ENCODE assay signal across 8 cellular contexts in genomic region chr13:19634129-19634740, GRCh38. TPM values are rescaled to one million over a fixed set of nuclear protein-coding genes. Genes with fewer than 3 reads are reported as not detected.
DNase-seq lines count a peak whose midpoint lies in the region; ATAC-seq and TF ChIP-seq lines count a peak whose summit lies in the region.

No MANE protein-coding gene starts in this region.

- no peaks in the 10 kb centered on the region for H3K27me3 Mint-ChIP-seq in activated B cell treated with CpG ODN at 0.5 μM for 24 hours
- H3K27me3 Mint-ChIP-seq in neural progenitor cell (ENCODE audit: insufficient read depth, low read depth): peaks cover 3% of the 10 kb centered on the region

- H3F3A ChIP-seq in neural progenitor cell (ENCODE audit: low read depth): peaks cover 5% of the 10 kb centered on the region

- H3K4me1 Mint-ChIP-seq in activated B cell treated with CpG ODN at 0.5 μM for 24 hours: peaks cover 41% of the 10 kb centered on the region
- peaks cover 14% of the 10 kb centered on the region for H3K4me1 Mint-ChIP-seq in neural progenitor cell

- H3K27ac Mint-ChIP-seq in activated B cell treated with CpG ODN at 0.5 μM for 24 hours (peak overlapping the region; percentile 98), neural progenitor cell (peak overlapping the region; percentile 80)

- H3K9me3 ChIP-seq in neural progenitor cell (ENCODE audit: low read depth): no peaks in the 10 kb centered on the region

- H3K4me2 ChIP-seq in neural progenitor cell: peak overlapping the region; percentile 78

- intact Hi-C loops in activated B cell treated with CpG ODN at 0.5 μM for 24 hours (cut with micrococcal nuclease): loop anchor here (1.0 to 10.0 kb wide), 4 partner anchors 61 to 1138 kb away; partner anchors contain the start of genes EEF1AKMT1 and GJA3
- intact Hi-C loops in posterior vena cava (cut with DNase I): no loop called here

- H2AFZ ChIP-seq in neural progenitor cell (replicated peaks): peak overlapping the region; percentile 67

- peaks cover 50% of the 10 kb centered on the region for H3K79me2 ChIP-seq in neural progenitor cell (ENCODE audit: low read depth)

- H3K9me3 Mint-ChIP-seq in activated B cell treated with CpG ODN at 0.5 μM for 24 hours: peaks cover 3% of the 10 kb centered on the region
- H3K9me3 Mint-ChIP-seq in neural progenitor cell: peaks cover 5% of the 10 kb centered on the region

- CTCF ChIA-PET in activated B cell treated with CpG ODN at 0.5 μM for 24 hours (lab: Charles Lee): no interaction called here

- peak overlapping the region; percentile 100 for H3K4me3 Mint-ChIP-seq in activated B cell treated with CpG ODN at 0.5 μM for 24 hours
- H3K4me3 Mint-ChIP-seq in neural progenitor cell: peak overlapping the region; percentile 100

- DNase-seq in AG09309 (ENCODE audit: low read depth) (peak; percentile 2), activated B cell treated with CpG ODN at 0.5 μM for 24 hours (no peak), foreskin keratinocyte (peak; percentile 35 to 58), neural progenitor cell (ENCODE audit: low spot score) (peak; percentile 19), posterior vena cava (ENCODE audit: low spot score) (no peak), NK-92 (lab: John Stamatoyannopoulos, UW; ENCODE audit: unreplicated experiment) (no peak)

- H3K36me3 ChIP-seq in neural progenitor cell: no peaks in the 10 kb centered on the region

- POLR2A ChIA-PET in activated B cell treated with CpG ODN at 0.5 μM for 24 hours (lab: Charles Lee): interaction anchor here (0.7 to 2.8 kb wide), 4 partner anchors 36 to 326 kb away, joined by 3 to 21 read pairs (median 4); partner anchors contain the start of gene ZMYM5

- peaks cover 11% of the 10 kb centered on the region for H4K20me1 ChIP-seq in neural progenitor cell (ENCODE audit: low read depth)

- H3K27me3 ChIP-seq in foreskin keratinocyte (no peaks in the 10 kb centered on the region), neural progenitor cell (no peaks in the 10 kb centered on the region)

- H3K9ac ChIP-seq in neural progenitor cell: no peak overlapping the region

- H3K36me3 Mint-ChIP-seq in activated B cell treated with CpG ODN at 0.5 μM for 24 hours (ENCODE audit: low read depth) (peaks cover 24% of the 10 kb centered on the region), neural progenitor cell (peaks cover 15% of the 10 kb centered on the region)

- H3K4me1 ChIP-seq in foreskin keratinocyte (peaks cover 4% of the 10 kb centered on the region), neural progenitor cell (peaks cover 6% of the 10 kb centered on the region)

- TF ChIP-seq CTCF in AG09309 (IDR thresholded peaks at IDR 0.05; ENCODE audit: control insufficient read depth, insufficient read depth, low read depth, low read length, missing control alignments): no peak
- no peak for TF ChIP-seq CTCF in activated B cell treated with CpG ODN at 0.5 μM for 24 hours (IDR thresholded peaks at IDR 0.05)
- no peak for TF ChIP-seq CTCF in foreskin keratinocyte (conservative IDR thresholded peaks at IDR 0.05)
- no peak for TF ChIP-seq CTCF in neural progenitor cell (IDR thresholded peaks at IDR 0.05)

- peak overlapping the region; percentile 57 for H3K27ac ChIP-seq in foreskin keratinocyte
- H3K27ac ChIP-seq in neural progenitor cell: no peak overlapping the region

- H3K4me3 ChIP-seq in AG09309 (ENCODE audit: control insufficient read depth, low read depth, low read length): peak overlapping the region; percentile 77
- H3K4me3 ChIP-seq in neural progenitor cell: peak overlapping the region; percentile 72

- ATAC-seq in GM18870 (IDR thresholded peaks at IDR 0.05; ENCODE audit: unreplicated experiment): peak; percentile 6
- peak; percentile 22 for ATAC-seq in HG03521 (IDR thresholded peaks at IDR 0.05; ENCODE audit: unreplicated experiment)
- no peak for ATAC-seq in activated B cell treated with CpG ODN at 0.5 μM for 24 hours (ENCODE audit: low read depth)
- peak; percentile 40 for ATAC-seq in foreskin keratinocyte

RNA-seq across cellular contexts. Expression of gene MPHOSPH8, which starts 0.8 kb away (rescaled TPM):
- total RNA-seq in activated B cell treated with CpG ODN at 0.5 μM for 24 hours (32.5 and 43.6 TPM in 2 replicates), foreskin keratinocyte (27.0 and 27.4 TPM in 2 replicates), neural progenitor cell (ENCODE audit: low replicate concordance) (6.4 and 7.0 TPM in 2 replicates), posterior vena cava (10 to 100 TPM; 28.0 to 30.1 TPM)
- 19.1 and 19.9 TPM in 2 replicates for polyA plus RNA-seq in foreskin keratinocyte

Comparison
In these comparisons a context has a peak if more than half of its experiments do, and no peak if none do; other contexts are left out.
1. DNase-seq: peak in AG09309 (single experiment), foreskin keratinocyte (2 of 2) and neural progenitor cell (single experiment); none in activated B cell treated with CpG ODN at 0.5 μM for 24 hours (single experiment), posterior vena cava (single experiment) and NK-92 (single experiment).